Comparison of ENCODE assay signal across 1 cellular context in the genomic region with DNA sequence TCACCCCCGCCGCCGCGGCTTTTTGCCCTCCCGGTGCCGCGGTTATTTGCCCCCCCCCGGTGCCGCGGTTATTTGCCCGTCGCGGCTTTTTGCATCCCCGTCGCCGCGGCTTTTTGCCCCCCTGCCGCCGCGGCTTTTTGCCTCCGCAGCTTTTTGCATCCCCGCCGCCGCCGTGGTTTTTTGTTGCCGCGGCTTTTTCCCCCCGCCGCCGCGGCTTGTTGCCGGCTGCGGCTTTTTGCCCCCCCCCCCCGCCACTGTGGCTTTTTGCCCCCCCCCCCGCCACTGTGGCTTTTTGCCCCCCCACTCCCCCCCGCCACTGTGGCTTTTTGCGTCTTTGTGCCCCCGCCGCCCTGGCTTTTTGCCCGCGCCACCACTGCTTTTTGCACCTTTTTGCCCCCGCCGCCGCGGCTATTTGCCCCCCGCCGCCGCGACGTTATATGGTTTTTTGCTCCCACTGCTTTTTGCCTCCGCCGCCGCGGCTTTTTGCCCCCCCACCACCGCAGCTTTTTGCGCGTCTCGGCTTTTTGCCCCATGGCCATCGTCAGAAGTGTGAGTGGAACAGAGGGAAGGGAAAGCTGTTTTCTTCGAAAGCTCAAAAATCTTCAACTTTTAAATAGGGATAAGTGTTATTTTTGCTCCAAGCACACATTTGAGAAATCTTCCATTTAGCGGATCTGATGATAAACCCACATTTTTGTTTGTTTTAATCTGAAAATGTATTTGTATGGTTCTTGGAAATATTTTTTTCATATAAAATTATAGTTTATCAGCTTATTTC.
TF ChIP-seq lines count a peak whose summit lies in the region.

No MANE protein-coding gene starts in this region.

TF ChIP-seq in HepG2, 621 proteins besides CTCF, POLR2A, EP300 and RAD21 (continued from another document):
- peak; percentile 72 for TF ChIP-seq HNRNPK (IDR thresholded peaks at IDR 0.05; ENCODE audit: low read depth, low read length, poor library complexity, severe bottlenecking)
